20 cellular contexts compared by ENCODE assay signal in the genomic region with DNA sequence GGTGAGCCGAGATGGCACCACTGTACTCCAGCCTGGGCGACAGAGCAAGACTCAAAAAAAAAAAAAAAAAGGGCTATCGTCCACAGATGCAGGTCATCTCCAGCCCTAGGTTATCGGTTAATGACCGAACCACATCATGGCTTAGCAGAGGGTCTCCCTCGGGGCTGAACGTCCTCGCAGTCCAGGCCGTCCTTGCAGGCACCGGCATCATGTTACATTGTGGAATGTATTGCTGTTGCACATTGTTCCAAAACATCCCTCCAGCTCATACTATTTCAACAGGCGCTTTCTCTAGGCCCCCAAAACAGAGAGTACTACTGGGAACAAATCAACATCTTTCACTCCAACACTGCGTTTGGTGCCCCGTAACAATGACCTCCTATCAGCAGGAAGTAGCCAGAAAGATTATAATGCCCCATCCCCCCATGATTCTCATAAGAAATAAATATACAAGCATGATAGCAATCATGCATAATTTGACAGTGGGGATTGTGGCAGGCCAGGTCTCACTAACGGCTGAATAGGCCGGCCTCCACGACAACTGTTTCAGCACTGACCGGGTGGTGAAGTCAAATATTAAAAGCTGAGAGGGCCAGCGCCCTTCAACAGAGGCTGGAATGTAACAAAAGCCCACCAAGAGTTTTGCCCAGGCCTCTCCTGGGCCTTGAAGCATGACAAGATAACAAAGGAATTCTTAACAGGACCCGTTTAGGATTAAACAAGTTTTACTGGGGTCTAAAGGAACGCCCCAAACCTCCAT. TPM values are rescaled to one million over a fixed set of nuclear protein-coding genes. Genes with fewer than 3 reads are reported as not detected.
A peak's percentile ranks its signal among the peaks of the same experiment; 100 is the strongest.
DNase-seq lines count a peak whose midpoint lies in the region; TF ChIP-seq lines count a peak whose summit lies in the region.
"Had no signal": no experiment of that assay in that cellular context is flagged by ENCODE, and none has a peak within 500 bp of the region (broad histone marks: within the 10 kb centered on the region; RNA-seq: fewer than 3 reads in every experiment).

No MANE protein-coding gene starts in this region.

- H3K79me2 ChIP-seq in osteoblast (ENCODE audit: insufficient read depth, low read length) (no peaks in the 10 kb centered on the region), OCI-LY7 (ENCODE audit: insufficient read depth, low read depth, low read length) (no peaks in the 10 kb centered on the region)

- H3K36me3 ChIP-seq in osteoblast (ENCODE audit: insufficient read depth, low read length) (no peaks in the 10 kb centered on the region), OCI-LY7 (ENCODE audit: insufficient read depth, low read length) (no peaks in the 10 kb centered on the region)
- H3K36me3 ChIP-seq: BE2C, MG63 had no signal

- CTCF ChIA-PET in OCI-LY7 (lab: Charles Lee; ENCODE audit: unreplicated experiment) = no interaction called here

- H2AFZ ChIP-seq in osteoblast (ENCODE audit: low read length) (no peak overlapping the region), OCI-LY7 (ENCODE audit: low read length) (no peak overlapping the region)

- TF ChIP-seq CTCF in choroid plexus epithelial cell (conservative IDR thresholded peaks at IDR 0.05; ENCODE audit: low read depth, low read length) (no peak), osteoblast (IDR thresholded peaks at IDR 0.05; ENCODE audit: extremely low read depth, low read depth, low read length) (no peak), OCI-LY7 (conservative IDR thresholded peaks at IDR 0.05; ENCODE audit: low read length) (no peak)

- H3K4me1 ChIP-seq in osteoblast (ENCODE audit: insufficient read depth, low read length) = no peaks in the 10 kb centered on the region
- H3K4me1 ChIP-seq in OCI-LY7 (ENCODE audit: insufficient read depth, low read length, poor library complexity, severe bottlenecking) = no peaks in the 10 kb centered on the region

- POLR2A ChIA-PET in OCI-LY7 (lab: Charles Lee) = no interaction called here

- H3K27ac ChIP-seq in osteoblast (ENCODE audit: low read depth, low read length) = no peak overlapping the region
- H3K27ac ChIP-seq in OCI-LY7 (ENCODE audit: low read depth, low read length, poor library complexity, severe bottlenecking) = no peak overlapping the region
- H3K27ac ChIP-seq: KMS-11 had no signal

- intact Hi-C loops in OCI-LY7 (cut with micrococcal nuclease; ENCODE audit: unreplicated experiment) = no loop called here

- H4K20me1 ChIP-seq in osteoblast (ENCODE audit: insufficient read depth, low read length) = no peaks in the 10 kb centered on the region
- no peaks in the 10 kb centered on the region for H4K20me1 ChIP-seq in OCI-LY7 (ENCODE audit: insufficient read depth, low read length)

- H3K9me3 ChIP-seq in osteoblast (ENCODE audit: low read depth, low read length) = no peaks in the 10 kb centered on the region
- no peaks in the 10 kb centered on the region for H3K9me3 ChIP-seq in OCI-LY7 (ENCODE audit: low read length)
- H3K9me3 ChIP-seq: BE2C, MG63 had no signal

- H3K4me2 ChIP-seq in osteoblast (ENCODE audit: insufficient read depth, low read length) (no peak overlapping the region), OCI-LY7 (ENCODE audit: low read length) (no peak overlapping the region)
- H3K4me2 ChIP-seq: KMS-11 had no signal

- DNase-seq in ELF-1 (ENCODE audit: low read depth, low spot score) (peak; percentile 36), choroid plexus epithelial cell (ENCODE audit: low read depth) (peak; percentile 46), left kidney (ENCODE audit: low read depth, low spot score) (peak; percentile 74), osteoblast (ENCODE audit: insufficient read length, low spot score, missing footprints) (peak; percentile 30), DMS153 treated with DMSO at 0.1 percent for 48 hours (lab: John Stamatoyannopoulos, UW; ENCODE audit: unreplicated experiment) (no peak), 8988T (no peak), glomerular visceral epithelial cell (ENCODE audit: extremely low spot score) (no peak), OCI-LY7 (ENCODE audit: low spot score) (no peak)
- DNase-seq: ACHN; CD4-positive, alpha-beta memory T cell; DMS79 treated with DMSO at 0.1 percent for 48 hours; GF-D8; NCI-H1105 treated with DMSO at 0.1 percent for 48 hours; NCI-H187 treated with DMSO at 0.1 percent for 48 hours; NCI-H510A; SHP77 had no signal

- no TSS peak for BruUV-seq in OCI-LY7 (replicated peaks; lab: Mats Ljungman, UMichigan)

- no peaks in the 10 kb centered on the region for H3K9me2 ChIP-seq in OCI-LY7 (ENCODE audit: insufficient read depth, low read length)

- H3K4me3 ChIP-seq in choroid plexus epithelial cell (ENCODE audit: low read depth, low read length) = no peak overlapping the region
- H3K4me3 ChIP-seq in osteoblast (ENCODE audit: insufficient read depth, low read length) = no peak overlapping the region
- no peak overlapping the region for H3K4me3 ChIP-seq in OCI-LY7 (ENCODE audit: low read depth, low read length, poor library complexity, severe bottlenecking)
- H3K4me3 ChIP-seq: MG63 had no signal

- H3K27me3 ChIP-seq in osteoblast (ENCODE audit: insufficient read depth, low read length) = no peaks in the 10 kb centered on the region
- H3K27me3 ChIP-seq: BE2C, MG63 had no signal

RNA-seq across cellular contexts. Expression of gene LCN9, which starts 1.1 kb away (rescaled TPM):
- total RNA-seq in osteoblast = not detected in 2 replicates
- total RNA-seq in OCI-LY7 (2014; rRNA removed; shearing (Covaris generic)) = not detected in 2 replicates
- not detected in 2 replicates for total RNA-seq in OCI-LY7 (2022)
- total RNA-seq: CD4-positive, alpha-beta memory T cell; H4 had no signal

RNA-seq across cellular contexts. Expression of gene GLT6D1, which starts 22.6 kb away (rescaled TPM):
- total RNA-seq in osteoblast (not detected in 2 replicates), OCI-LY7 (2022) (not detected in 2 replicates)
- not detected in 2 replicates for total RNA-seq in OCI-LY7 (2014; rRNA removed; shearing (Covaris generic))
- total RNA-seq: CD4-positive, alpha-beta memory T cell; H4 had no signal

RNA-seq across cellular contexts. Expression of gene SOHLH1, which starts 37.3 kb away (rescaled TPM):
- total RNA-seq in osteoblast = not detected in 2 replicates
- total RNA-seq in OCI-LY7 (2014; rRNA removed; shearing (Covaris generic)) = not detected in 2 replicates
- total RNA-seq in OCI-LY7 (2022) = not detected in 2 replicates
- total RNA-seq: CD4-positive, alpha-beta memory T cell; H4 had no signal

RNA-seq across cellular contexts. Expression of gene KCNT1, which starts 40.0 kb away (rescaled TPM):
- not detected in 2 replicates for total RNA-seq in osteoblast
- not detected in 2 replicates for total RNA-seq in OCI-LY7 (2014; rRNA removed; shearing (Covaris generic))
- not detected in 2 replicates for total RNA-seq in OCI-LY7 (2022)
- total RNA-seq: H4 had no signal

Comparison
In these comparisons a context has a peak if more than half of its experiments do, and no peak if none do; other contexts are left out.
1. DNase-seq: peak in ELF-1 (single experiment), choroid plexus epithelial cell (single experiment), left kidney (single experiment) and osteoblast (single experiment); none in DMS153 treated with DMSO at 0.1 percent for 48 hours (single experiment), 8988T (single experiment), glomerular visceral epithelial cell (single experiment) and OCI-LY7 (single experiment).